8 cellular contexts compared by ENCODE assay signal in genomic region chr13:77329133-77330008, GRCh38. TPM values are rescaled to one million over a fixed set of nuclear protein-coding genes. Genes with fewer than 3 reads are reported as not detected.
DNase-seq lines count a peak whose midpoint lies in the region; ATAC-seq lines count a peak whose summit lies in the region.

No MANE protein-coding gene starts in this region.

- peaks cover 11% of the 10 kb centered on the region for H3K4me1 ChIP-seq in endocrine pancreas (ENCODE audit: control insufficient read depth, insufficient read depth, low read length)
- peaks cover 8% of the 10 kb centered on the region for H3K4me1 ChIP-seq in mesendoderm (ENCODE audit: control insufficient read depth, low read depth, low read length)

- peaks cover 3% of the 10 kb centered on the region for H3K79me1 ChIP-seq in mesendoderm (ENCODE audit: low read length)

- no CpG with 5 or more reads among the region's 53 CpGs for WGBS in mesendoderm (ENCODE audit: extremely low coverage, insufficient coverage, low lambda C conversion rate)

- H3K9ac ChIP-seq in endocrine pancreas (ENCODE audit: control insufficient read depth, insufficient read depth, low read length) (peak overlapping the region; percentile 73), mesendoderm (ENCODE audit: low read length) (peak overlapping the region; percentile 71)

- H3K27me3 ChIP-seq in endocrine pancreas (ENCODE audit: control insufficient read depth, insufficient read depth, low read length) (no peaks in the 10 kb centered on the region), mesendoderm (ENCODE audit: insufficient read depth, low read length, poor library complexity) (no peaks in the 10 kb centered on the region)

- H3K4me3 ChIP-seq in endocrine pancreas (ENCODE audit: control insufficient read depth, insufficient read depth, low read length) (peak overlapping the region; percentile 97), mesendoderm (ENCODE audit: low read length) (peak overlapping the region; percentile 69)

- peak overlapping the region; percentile 88 for H3K56ac ChIP-seq in mesendoderm (ENCODE audit: low read length)

- no peaks in the 10 kb centered on the region for H3K9me3 ChIP-seq in endocrine pancreas (ENCODE audit: control insufficient read depth, low read length)

- peak overlapping the region; percentile 46 for H3K18ac ChIP-seq in mesendoderm (ENCODE audit: low read length)

- DNase-seq in COR-L47 (lab: John Stamatoyannopoulos, UW) (peak; percentile 94), HT1080 (ENCODE audit: low read depth) (peak; percentile 96), NOMO-1 (lab: John Stamatoyannopoulos, UW; ENCODE audit: unreplicated experiment in 2 of 2) (peak; percentile 96 to 99), mesendoderm (peak; percentile 96)
- DNase-seq in activated CD8-positive, alpha-beta memory T cell treated with anti-CD3 and anti-CD28 coated beads for 48 hours (ENCODE audit: low read depth in 2 of 3, low spot score in 2 of 3) = peak; percentile 62 to 78 (median 66)
- peak; percentile 71 for DNase-seq in stimulated activated CD8-positive, alpha-beta memory T cell treated with anti-CD3 and anti-CD28 coated beads, Interleukin-12 subunit alpha, Interleukin-12 subunit beta, amount 100 ng/mL, for 4 hours (ENCODE audit: low read depth)

- no peak overlapping the region for H2BK5ac ChIP-seq in mesendoderm (ENCODE audit: low read length)

- no peak overlapping the region for H2AK5ac ChIP-seq in mesendoderm (ENCODE audit: low read length)

- peak; percentile 53 for ATAC-seq in GM21367 (IDR thresholded peaks at IDR 0.05; ENCODE audit: unreplicated experiment)

- no peak overlapping the region for H4K8ac ChIP-seq in mesendoderm (ENCODE audit: low read depth, low read length)

- peaks cover 13% of the 10 kb centered on the region for H3K79me2 ChIP-seq in mesendoderm (ENCODE audit: control insufficient read depth, insufficient read depth, low read length)

- H3K36me3 ChIP-seq in endocrine pancreas (ENCODE audit: control insufficient read depth, insufficient read depth, low read length) (no peaks in the 10 kb centered on the region), mesendoderm (ENCODE audit: control insufficient read depth, insufficient read depth, low read length) (no peaks in the 10 kb centered on the region)

- H3K4ac ChIP-seq in mesendoderm (ENCODE audit: low read depth, low read length) = no peak overlapping the region

- H3K27ac ChIP-seq in mesendoderm (ENCODE audit: low read depth, low read length) = peak overlapping the region; percentile 47

- no peak overlapping the region for H3K23ac ChIP-seq in mesendoderm (ENCODE audit: low read length)

- no peak overlapping the region for H4K5ac ChIP-seq in mesendoderm (ENCODE audit: low read length)

- H3K4me2 ChIP-seq in mesendoderm (ENCODE audit: low read length) = peak overlapping the region; percentile 88

- H2BK120ac ChIP-seq in mesendoderm (ENCODE audit: low read depth, low read length) = no peak overlapping the region

- H2BK15ac ChIP-seq in mesendoderm (replicated peaks; ENCODE audit: low read depth) = no peak overlapping the region

RNA-seq across cellular contexts. Expression of gene MYCBP2, which starts 2.5 kb away (rescaled TPM):
- total RNA-seq in HT1080 (2014; rRNA removed; shearing (Covaris generic)) = 39.3 and 41.3 TPM in 2 replicates
- polyA plus RNA-seq in HT1080 (2015; cell fraction: cytosol; rRNA removed) = 20.5 and 29.3 TPM in 2 replicates
- 57.6 and 59.0 TPM in 2 replicates for polyA plus RNA-seq in HT1080 (2015; cell fraction: nucleus; rRNA removed)
- polyA plus RNA-seq in mesendoderm (2013, experiment 1 of 2) = 19.4 TPM
- 19.5 TPM for polyA plus RNA-seq in mesendoderm (2013, experiment 2 of 2)

Comparison
In these comparisons a context has a peak if more than half of its experiments do, and no peak if none do; other contexts are left out.
1. Peak in every context shown above with its lines: DNase-seq, ATAC-seq, H3K4me3 ChIP-seq and H3K27ac ChIP-seq.